ENCODE assay signal across 8 cellular contexts in the genomic region with DNA sequence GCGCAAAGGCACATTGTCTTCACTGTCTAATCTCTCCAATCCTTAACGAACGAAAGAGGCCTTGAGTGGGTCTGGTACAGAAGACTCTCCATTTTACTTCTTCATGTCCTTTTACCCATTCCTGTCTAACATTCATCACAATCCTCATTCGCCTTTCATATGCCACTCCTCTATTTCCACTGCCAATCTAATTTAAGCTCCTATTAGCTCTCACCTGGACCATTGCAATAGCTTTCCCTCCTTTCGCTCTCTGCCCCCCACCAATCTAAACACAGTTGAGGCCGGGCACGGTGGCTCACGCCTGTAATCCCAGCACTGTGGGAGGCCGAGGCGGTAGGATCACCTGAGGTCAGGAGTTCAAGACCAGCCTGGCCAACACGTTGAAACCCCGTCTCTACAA. TPM values are rescaled to one million over a fixed set of nuclear protein-coding genes. Genes with fewer than 3 reads are reported as not detected.
DNase-seq lines count a peak whose midpoint lies in the region; ATAC-seq and TF ChIP-seq lines count a peak whose summit lies in the region.

No MANE protein-coding gene starts in this region.

- H3K9ac ChIP-seq in NT2/D1 (ENCODE audit: insufficient read length, low read depth) (no peak overlapping the region), rectal smooth muscle tissue (ENCODE audit: low read length) (no peak overlapping the region)

- no peaks in the 10 kb centered on the region for H3K4me1 ChIP-seq in NT2/D1 (ENCODE audit: insufficient read depth, insufficient read length)
- peaks cover 2% of the 10 kb centered on the region for H3K4me1 ChIP-seq in rectal smooth muscle tissue (ENCODE audit: control insufficient read depth, insufficient read depth, low read length)

- H3K4me3 ChIP-seq in GM06990 (replicated peaks; ENCODE audit: low read depth, low read length) (peak overlapping the region; percentile 80), NT2/D1 (ENCODE audit: insufficient read length, low read depth) (peak overlapping the region; percentile 18), epithelial cell of proximal tubule (ENCODE audit: low read depth, low read length) (peak overlapping the region; percentile 69), rectal smooth muscle tissue (ENCODE audit: low read length) (peak overlapping the region; percentile 7)

- H3K9me3 ChIP-seq in NT2/D1 (ENCODE audit: insufficient read depth, low read length) = no peaks in the 10 kb centered on the region

- TF ChIP-seq CTCF in GM06990 (IDR thresholded peaks at IDR 0.05; ENCODE audit: insufficient read depth, low read length, poor library complexity, severe bottlenecking) (no peak), epithelial cell of proximal tubule (conservative IDR thresholded peaks at IDR 0.05; ENCODE audit: low read depth, low read length) (no peak), GM13977 (IDR thresholded peaks at IDR 0.05; ENCODE audit: extremely low read depth, insufficient read depth, missing control alignments) (no peak)

- no peaks in the 10 kb centered on the region for H3K27me3 ChIP-seq in GM06990 (replicated peaks; ENCODE audit: control insufficient read depth, insufficient read depth, low read length)
- no peaks in the 10 kb centered on the region for H3K27me3 ChIP-seq in NT2/D1 (ENCODE audit: insufficient read depth, insufficient read length)
- no peaks in the 10 kb centered on the region for H3K27me3 ChIP-seq in rectal smooth muscle tissue (ENCODE audit: control insufficient read depth, insufficient read depth, low read length)

- ATAC-seq in HG03159 (IDR thresholded peaks at IDR 0.05; ENCODE audit: unreplicated experiment) = no peak
- ATAC-seq in GM21390 (IDR thresholded peaks at IDR 0.05; ENCODE audit: unreplicated experiment) = no peak

- DNase-seq in GM06990 (ENCODE audit: extremely low read depth, insufficient read length) = no peak
- DNase-seq in NT2/D1 (ENCODE audit: low read depth, low spot score) = no peak
- no peak for DNase-seq in epithelial cell of proximal tubule (ENCODE audit: low read depth)
- no peak for DNase-seq in GM13977 (ENCODE audit: low spot score)
- DNase-seq in SHP77 treated with DMSO at 0.1 percent for 48 hours (lab: John Stamatoyannopoulos, UW) = no peak

- in situ Hi-C loops in GM13977 (cut with MboI; ENCODE audit: low pct_unique_long_range_greater_than_20kb, low sequenced_read_pairs, unreplicated experiment) = no loop called here

- no peak overlapping the region for H3K27ac ChIP-seq in rectal smooth muscle tissue (ENCODE audit: low read depth, low read length)

- no peaks in the 10 kb centered on the region for H3K36me3 ChIP-seq in GM06990 (ENCODE audit: control insufficient read depth, insufficient read depth, low read length)
- H3K36me3 ChIP-seq in NT2/D1 (ENCODE audit: insufficient read depth, insufficient read length, low read length) = no peaks in the 10 kb centered on the region
- H3K36me3 ChIP-seq in rectal smooth muscle tissue (ENCODE audit: control insufficient read depth, insufficient read depth, low read length) = no peaks in the 10 kb centered on the region

RNA-seq across cellular contexts. Expression of a gene that starts 6.3 kb away (rescaled TPM):
- total RNA-seq in epithelial cell of proximal tubule = not detected in 2 replicates

RNA-seq across cellular contexts. Expression of a gene that starts 11.4 kb away (rescaled TPM):
- total RNA-seq in epithelial cell of proximal tubule = 2.0 and 4.2 TPM in 2 replicates

RNA-seq across cellular contexts. Expression of a gene that starts 20.2 kb away (rescaled TPM):
- total RNA-seq in epithelial cell of proximal tubule = 134 and 142 TPM in 2 replicates

RNA-seq across cellular contexts. Expression of a gene that starts 29.5 kb away (rescaled TPM):
- total RNA-seq in epithelial cell of proximal tubule = not detected in 2 replicates

Comparison
In these comparisons a context has a peak if more than half of its experiments do, and no peak if none do; other contexts are left out.
1. H3K4me3 ChIP-seq: peak in every context shown above with its lines; median percentile 80 in GM06990; 69 in epithelial cell of proximal tubule; 18 in NT2/D1; 7 in rectal smooth muscle tissue.